In genomic region chr17:30000001-30000754, GRCh38 we compare ENCODE assay signal across 11 cellular contexts. TPM values are rescaled to one million over a fixed set of nuclear protein-coding genes. Genes with fewer than 3 reads are reported as not detected.
DNase-seq lines count a peak whose midpoint lies in the region; ATAC-seq and TF ChIP-seq lines count a peak whose summit lies in the region.
"Had no signal": no experiment of that assay in that cellular context is flagged by ENCODE, and none has a peak within 500 bp of the region (broad histone marks: within the 10 kb centered on the region; RNA-seq: fewer than 3 reads in every experiment).

No MANE protein-coding gene starts in this region.

- WGBS in stomach, 5 donors = 31 to 49% (median 40%) methylated on average over 3 of the region's 3 CpGs

- no peak for TF ChIP-seq POLR2A in stomach (IDR thresholded peaks at IDR 0.05)

- H3K4me3 ChIP-seq in RWPE2 (ENCODE audit: severe bottlenecking) = no peak overlapping the region
- no peak overlapping the region for H3K4me3 ChIP-seq in stomach

- H3K36me3 ChIP-seq in RWPE2 (ENCODE audit: low read depth) = no peaks in the 10 kb centered on the region; the same call in 1 of the 2 replicates
- H3K36me3 ChIP-seq in stomach = no peaks in the 10 kb centered on the region

- DNase-seq in ACHN = peak; percentile 32
- peak; percentile 25 for DNase-seq in ELR (ENCODE audit: low read depth)
- DNase-seq in RWPE2 (ENCODE audit: low spot score) = no peak
- peak; percentile 3 for DNase-seq in fibroblast of the conjunctiva (ENCODE audit: low read depth)
- no peak for DNase-seq in NCI-H82 (lab: John Stamatoyannopoulos, UW)
- no peak for DNase-seq in stomach
- DNase-seq: activated CD4-positive, alpha-beta T cell treated with anti-CD3 and anti-CD28 coated beads, Interleukin-2, amount 50 U/mL, for 48 hours; nephron progenitor cell; stimulated activated CD4-positive, alpha-beta T cell treated with anti-CD3 and anti-CD28 coated beads, Interleukin-12 subunit alpha, Interleukin-12 subunit beta, amount 100 ng/mL, for 4 hours had no signal

- in situ Hi-C loops in ACHN (cut with HindIII; ENCODE audit: low pct_ligation_motif_present, low pct_unique_long_range_greater_than_20kb, low sequenced_read_pairs) = no loop called here

- no peak for ATAC-seq in RWPE2 (ENCODE audit: low read depth)
- ATAC-seq in GM21367 (IDR thresholded peaks at IDR 0.05; ENCODE audit: unreplicated experiment) = no peak
- no peak for ATAC-seq in HG03108 (IDR thresholded peaks at IDR 0.05; ENCODE audit: unreplicated experiment)

- no peaks in the 10 kb centered on the region for H3K27me3 ChIP-seq in RWPE2 (ENCODE audit: insufficient read depth, poor library complexity, severe bottlenecking)
- H3K27me3 ChIP-seq in stomach = no peaks in the 10 kb centered on the region

- no peak for TF ChIP-seq EP300 in stomach (IDR thresholded peaks at IDR 0.05)

- peak; percentile 28 for TF ChIP-seq CTCF in RWPE2 (IDR thresholded peaks at IDR 0.05; ENCODE audit: poor library complexity, severe bottlenecking)
- no peak for TF ChIP-seq CTCF in stomach (IDR thresholded peaks at IDR 0.05)

- no peaks in the 10 kb centered on the region for H3K9me3 ChIP-seq in RWPE2 (ENCODE audit: severe bottlenecking)
- H3K9me3 ChIP-seq in stomach = no peaks in the 10 kb centered on the region

- intact Hi-C loops in stomach (cut with DNase I; ENCODE audit: low total_unique reads) = no loop called here

- H3K4me1 ChIP-seq in RWPE2 (ENCODE audit: insufficient read depth, poor library complexity, severe bottlenecking) = peaks cover 4% of the 10 kb centered on the region
- peaks cover 0 to 10% (median 2%) of the 10 kb centered on the region in 4 donors for H3K4me1 ChIP-seq in stomach

- no peak overlapping the region for H3K27ac ChIP-seq in RWPE2 (ENCODE audit: poor library complexity, severe bottlenecking)
- H3K27ac ChIP-seq in stomach = no peak overlapping the region

RNA-seq across cellular contexts. Expression of gene EFCAB5, which starts 58.7 kb away (rescaled TPM):
- 1 to 10 TPM in 2 of 5 donors, under 1 TPM in 1, not detected in 2; 0.14 to 2.8 (median 2.6) TPM for total RNA-seq in stomach
- polyA plus RNA-seq in stomach = under 1 TPM in 1 of 3 donors, not detected in 2; 0.05 TPM

Comparison
In these comparisons a context has a peak if more than half of its experiments do, and no peak if none do; other contexts are left out.
1. DNase-seq: peak in ACHN (single experiment), ELR (single experiment) and fibroblast of the conjunctiva (single experiment); none in RWPE2 (single experiment), NCI-H82 (single experiment) and stomach (single experiment).